ENCODE assay signal across 18 cellular contexts in the genomic region with DNA sequence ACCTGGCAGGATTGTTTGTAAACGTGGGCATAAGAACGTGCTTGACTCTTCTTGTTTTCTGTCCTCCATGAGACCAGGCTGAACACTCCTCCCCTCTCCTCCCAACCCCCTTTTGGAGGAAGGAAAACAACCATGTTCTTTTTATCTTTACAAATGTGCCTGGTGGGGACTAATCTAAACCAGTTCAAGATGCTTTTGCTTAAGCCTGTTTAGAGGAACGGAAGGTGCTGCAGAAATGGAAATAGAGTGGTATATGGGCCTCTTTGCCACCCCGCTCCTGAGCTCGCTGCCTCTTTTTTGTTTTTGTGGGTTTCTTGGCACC.
DNase-seq lines count a peak whose midpoint lies in the region; FAIRE-seq and TF ChIP-seq lines count a peak whose summit lies in the region.
"Had no signal": no experiment of that assay in that cellular context is flagged by ENCODE, and none has a peak within 500 bp of the region (broad histone marks: within the 10 kb centered on the region; RNA-seq: fewer than 3 reads in every experiment).

No MANE protein-coding gene starts in this region.

- no peak overlapping the region for H3K4me3 Mint-ChIP-seq in progenitor cell of endocrine pancreas (ENCODE audit: low read depth)
- H3K4me3 Mint-ChIP-seq in CD8-positive, alpha-beta memory T cell = no peak overlapping the region
- H3K4me3 Mint-ChIP-seq: CD4-positive, alpha-beta memory T cell; stimulated activated naive CD8-positive, alpha-beta T cell treated with anti-CD3 and anti-CD28 coated beads, Interleukin-15, Interleukin-2, amounts not matched to agents 100 ng/mL and 50 ng/mL, for 24 hours had no signal

- CTCF ChIA-PET in CD8-positive, alpha-beta memory T cell (lab: Charles Lee) = no interaction called here

- POLR2A ChIA-PET in CD8-positive, alpha-beta memory T cell (lab: Charles Lee) = no interaction called here

- peak overlapping the region; percentile 76 for H3K27ac Mint-ChIP-seq in progenitor cell of endocrine pancreas
- H3K27ac Mint-ChIP-seq in CD8-positive, alpha-beta memory T cell = peak overlapping the region in 1 of 8 donors; percentile 51
- H3K27ac Mint-ChIP-seq: stimulated activated naive CD8-positive, alpha-beta T cell treated with anti-CD3 and anti-CD28 coated beads, Interleukin-15, Interleukin-2, amounts not matched to agents 100 ng/mL and 50 ng/mL, for 24 hours had no signal

- no peaks in the 10 kb centered on the region for H3K36me3 ChIP-seq in ACC112 (ENCODE audit: insufficient read depth, low read length)
- H3K36me3 ChIP-seq in KOPT-K1 (ENCODE audit: insufficient read depth, low read length) = no peaks in the 10 kb centered on the region
- H3K36me3 ChIP-seq in esophagus (ENCODE audit: control insufficient read depth in 2 of 2, insufficient read depth in 2 of 2, low read length in 1 of 2) = no peaks in the 10 kb centered on the region
- H3K36me3 ChIP-seq in uterus = no peaks in the 10 kb centered on the region
- H3K36me3 ChIP-seq in small intestine (ENCODE audit: control insufficient read depth in 2 of 2, insufficient read depth in 2 of 2, low read length in 2 of 2) = no peaks in the 10 kb centered on the region
- H3K36me3 ChIP-seq in CD8-positive, alpha-beta memory T cell (ENCODE audit: insufficient read depth, low read length) = no peaks in the 10 kb centered on the region
- H3K36me3 ChIP-seq: sigmoid colon had no signal

- intact Hi-C loops in uterus (cut with DNase I; ENCODE audit: low total_unique reads) = no loop called here

- TF ChIP-seq CTCF in progenitor cell of endocrine pancreas (IDR thresholded peaks at IDR 0.05; ENCODE audit: unreplicated experiment) = no peak
- no peak for TF ChIP-seq CTCF in uterus (IDR thresholded peaks at IDR 0.05)

- no peaks in the 10 kb centered on the region for H3K27me3 Mint-ChIP-seq in progenitor cell of endocrine pancreas
- H3K27me3 Mint-ChIP-seq in CD8-positive, alpha-beta memory T cell = no peaks in the 10 kb centered on the region
- H3K27me3 Mint-ChIP-seq: CD4-positive, alpha-beta memory T cell; stimulated activated naive CD8-positive, alpha-beta T cell treated with anti-CD3 and anti-CD28 coated beads, Interleukin-15, Interleukin-2, amounts not matched to agents 100 ng/mL and 50 ng/mL, for 24 hours had no signal

- no peak for TF ChIP-seq POLR2A in uterus (IDR thresholded peaks at IDR 0.05)

- WGBS in esophagus, 2 donors = 33 to 50% methylated on average over 5 of the region's 5 CpGs
- 52 to 59% (median 55%) methylated on average over 5 of the region's 5 CpGs for whole genome bisulfite sequencing in small intestine, 3 donors

- H3K36me3 Mint-ChIP-seq in progenitor cell of endocrine pancreas (ENCODE audit: insufficient read depth) = no peaks in the 10 kb centered on the region
- peaks cover 6 to 19% (median 15%) of the 10 kb centered on the region in 3 donors for H3K36me3 Mint-ChIP-seq in CD8-positive, alpha-beta memory T cell

- H2AFZ ChIP-seq in ACC112 (ENCODE audit: low read length, unreplicated experiment) = peak overlapping the region; percentile 52

- no peak overlapping the region for H3K27ac ChIP-seq in ACC112 (ENCODE audit: low read depth, low read length)
- H3K27ac ChIP-seq in KOPT-K1 (ENCODE audit: low read depth, low read length, poor library complexity, severe bottlenecking) = peak overlapping the region; percentile 63
- peak overlapping the region; percentile 55 to 62 for H3K27ac ChIP-seq in esophagus (ENCODE audit: low read depth in 2 of 2, low read length in 1 of 2)
- H3K27ac ChIP-seq in uterus = no peak overlapping the region
- no peak overlapping the region for H3K27ac ChIP-seq in small intestine (ENCODE audit: low read depth in 1 of 2, low read length in 1 of 2)
- H3K27ac ChIP-seq in CD8-positive, alpha-beta memory T cell (ENCODE audit: low read depth, low read length) = no peak overlapping the region
- H3K27ac ChIP-seq: sigmoid colon had no signal

- no peak for FAIRE-seq in small intestine (lab: Jason Lieb, UNC)

- H3K9me3 ChIP-seq in KOPT-K1 (ENCODE audit: insufficient read depth, low read length, poor library complexity, severe bottlenecking) (no peaks in the 10 kb centered on the region), esophagus (ENCODE audit: control insufficient read depth in 2 of 2, insufficient read depth in 1 of 2, low read depth in 1 of 2, low read length in 1 of 2) (no peaks in the 10 kb centered on the region), uterus (no peaks in the 10 kb centered on the region), small intestine (ENCODE audit: control insufficient read depth, low read depth) (no peaks in the 10 kb centered on the region)
- H3K9me3 ChIP-seq in CD8-positive, alpha-beta memory T cell (ENCODE audit: low read length) = no peaks in the 10 kb centered on the region
- H3K9me3 ChIP-seq: sigmoid colon had no signal

- H3K4me3 ChIP-seq in ACC112 (ENCODE audit: low read depth, low read length) = no peak overlapping the region
- H3K4me3 ChIP-seq in esophagus (ENCODE audit: low read depth in 1 of 2, low read length in 2 of 2) = no peak overlapping the region
- no peak overlapping the region for H3K4me3 ChIP-seq in uterus
- H3K4me3 ChIP-seq in small intestine (ENCODE audit: low read depth in 1 of 2, low read length in 2 of 2) = no peak overlapping the region
- no peak overlapping the region for H3K4me3 ChIP-seq in CD8-positive, alpha-beta memory T cell (ENCODE audit: low read length)
- H3K4me3 ChIP-seq: sigmoid colon had no signal

- H3K9me3 Mint-ChIP-seq in progenitor cell of endocrine pancreas (ENCODE audit: low read depth) = no peaks in the 10 kb centered on the region
- H3K9me3 Mint-ChIP-seq in CD8-positive, alpha-beta memory T cell = no peaks in the 10 kb centered on the region
- H3K9me3 Mint-ChIP-seq: stimulated activated naive CD8-positive, alpha-beta T cell treated with anti-CD3 and anti-CD28 coated beads, Interleukin-15, Interleukin-2, amounts not matched to agents 100 ng/mL and 50 ng/mL, for 24 hours had no signal

- H3K27me3 ChIP-seq in ACC112 (ENCODE audit: insufficient read depth, low read length) = no peaks in the 10 kb centered on the region
- H3K27me3 ChIP-seq in esophagus (ENCODE audit: control insufficient read depth in 1 of 2, insufficient read depth in 2 of 2, low read length in 2 of 2) = no peaks in the 10 kb centered on the region
- no peaks in the 10 kb centered on the region for H3K27me3 ChIP-seq in uterus
- H3K27me3 ChIP-seq in small intestine (ENCODE audit: control insufficient read depth in 2 of 2, insufficient read depth in 2 of 2, low read length in 2 of 2) = no peaks in the 10 kb centered on the region
- no peaks in the 10 kb centered on the region for H3K27me3 ChIP-seq in CD8-positive, alpha-beta memory T cell (ENCODE audit: insufficient read depth, low read length, poor library complexity, severe bottlenecking)
- H3K27me3 ChIP-seq: sigmoid colon had no signal

- H3K4me1 ChIP-seq in ACC112 (ENCODE audit: control insufficient read depth, insufficient read depth, low read length, unreplicated experiment) (peaks cover 13% of the 10 kb centered on the region), esophagus (ENCODE audit: control insufficient read depth in 2 of 2, insufficient read depth in 2 of 2, low read length in 1 of 2) (peaks cover 3 to 4% of the 10 kb centered on the region in 2 donors), uterus (peaks cover 0 to 10% of the 10 kb centered on the region in 2 donors), small intestine (ENCODE audit: control insufficient read depth in 2 of 2, insufficient read depth in 1 of 2, low read depth in 1 of 2, low read length in 1 of 2) (peaks cover 0 to 5% of the 10 kb centered on the region in 2 donors)
- H3K4me1 ChIP-seq in CD8-positive, alpha-beta memory T cell (ENCODE audit: insufficient read depth, low read length) = no peaks in the 10 kb centered on the region

- H3K79me2 ChIP-seq in ACC112 (ENCODE audit: control insufficient read depth, insufficient read depth, low read length, unreplicated experiment) = no peaks in the 10 kb centered on the region

- no peak for DNase-seq in progenitor cell of endocrine pancreas (ENCODE audit: low spot score, unreplicated experiment)
- no peak for DNase-seq in uterus
- DNase-seq in small intestine = no peak
- DNase-seq in EL = no peak
- no peak for DNase-seq in CD8-positive, alpha-beta memory T cell
- DNase-seq: activated CD4-positive, alpha-beta T cell treated with anti-CD3 and anti-CD28 coated beads, Interleukin-2, amount 50 U/mL, for 4 hours; activated naive CD4-positive, alpha-beta T cell; CD4-positive, alpha-beta memory T cell; effector CD4-positive, alpha-beta T cell; glutamatergic neuron; NCI-H2081 treated with DMSO at 0.1 percent for 48 hours; nucleus accumbens; sigmoid colon; stimulated activated CD4-positive, alpha-beta T cell treated with anti-CD3 and anti-CD28 coated beads, Interleukin-2, amount 100 ng/mL, for 24 hours had no signal

- H3K4me1 Mint-ChIP-seq in progenitor cell of endocrine pancreas (ENCODE audit: low read depth) = peaks cover 21% of the 10 kb centered on the region
- H3K4me1 Mint-ChIP-seq in CD8-positive, alpha-beta memory T cell = peaks cover 0 to 4% (median 2%) of the 10 kb centered on the region in 3 donors

Comparison
In these comparisons a context has a peak if more than half of its experiments do, and no peak if none do; other contexts are left out.
1. H3K27ac ChIP-seq: peak in KOPT-K1 (single experiment) and esophagus (2 of 2); none in ACC112 (single experiment), uterus (0 of 2), small intestine (0 of 2) and CD8-positive, alpha-beta memory T cell (single experiment).